28 cellular contexts compared by ENCODE assay signal in genomic region chr17:63455417-63455816, GRCh38. TPM values are rescaled to one million over a fixed set of nuclear protein-coding genes. Genes with fewer than 3 reads are reported as not detected.
DNase-seq lines count a peak whose midpoint lies in the region; ATAC-seq, FAIRE-seq and TF ChIP-seq lines count a peak whose summit lies in the region.
"Had no signal": no experiment of that assay in that cellular context is flagged by ENCODE, and none has a peak within 500 bp of the region (broad histone marks: within the 10 kb centered on the region; RNA-seq: fewer than 3 reads in every experiment).

No MANE protein-coding gene starts in this region.

- H3K9me3 ChIP-seq in hepatocyte (ENCODE audit: low read depth) (no peaks in the 10 kb centered on the region), small intestine (ENCODE audit: control insufficient read depth, low read depth) (no peaks in the 10 kb centered on the region)
- H3K9me3 ChIP-seq: upper lobe of left lung had no signal

- peak; percentile 56 for ATAC-seq in SK-N-SH treated with all-trans-retinoic acid at 6 μM for 48 hours
- no peak for ATAC-seq in GM18861 (IDR thresholded peaks at IDR 0.05; ENCODE audit: unreplicated experiment)
- ATAC-seq: activated CD4-positive, CD25-positive, alpha-beta regulatory T cell treated with anti-CD3 and anti-CD28 coated beads, Interleukin-2, amount 50 U/mL, for 24 hours; activated naive CD4-positive, alpha-beta T cell treated with anti-CD3 and anti-CD28 coated beads, Interleukin-2, amount 50 U/mL, for 72 hours; left lobe of liver; naive thymus-derived CD4-positive, alpha-beta T cell had no signal

- no peak overlapping the region for H3K4me2 ChIP-seq in hepatocyte

- no peaks in the 10 kb centered on the region for H3K4me1 Mint-ChIP-seq in activated T-helper 1 cell treated with anti-CD3 and anti-CD28 coated beads, Interleukin-12 subunit alpha, Interleukin-12 subunit beta, Interleukin-2, Interleukin-4 antibody, amounts not matched to agents 30 ng/mL and 10 ng/mL and 1 ng/mL, durations not matched to agents 14 hours and 24 hours and 36 hours (ENCODE audit: low read depth)
- H3K4me1 Mint-ChIP-seq: immature natural killer cell had no signal

- WGBS in hepatocyte (ENCODE audit: low lambda C conversion rate, missing lambda C conversion rate), result 45% methylated on average over 4 of the region's 4 CpGs
- 15 to 37% (median 31%) methylated on average over 4 of the region's 4 CpGs for WGBS in small intestine, 3 donors

- H3K9me2 ChIP-seq in hepatocyte (replicated peaks; ENCODE audit: insufficient read depth), result no peaks in the 10 kb centered on the region

- H3K27me3 Mint-ChIP-seq in activated T-helper 1 cell treated with anti-CD3 and anti-CD28 coated beads, Interleukin-12 subunit alpha, Interleukin-12 subunit beta, Interleukin-2, Interleukin-4 antibody, amounts not matched to agents 30 ng/mL and 10 ng/mL and 1 ng/mL, durations not matched to agents 14 hours and 24 hours and 36 hours (ENCODE audit: insufficient read depth), result peaks cover 23% of the 10 kb centered on the region

- no peaks in the 10 kb centered on the region for H3K9me3 Mint-ChIP-seq in activated T-helper 1 cell treated with anti-CD3 and anti-CD28 coated beads, Interleukin-12 subunit alpha, Interleukin-12 subunit beta, Interleukin-2, Interleukin-4 antibody, amounts not matched to agents 30 ng/mL and 10 ng/mL and 1 ng/mL, durations not matched to agents 14 hours and 24 hours and 36 hours
- H3K9me3 Mint-ChIP-seq: activated CD4-positive, alpha-beta memory T cell treated with anti-CD3 and anti-CD28 coated beads, Interleukin-2, amount 10 ng/mL, durations not matched to agents 7 days and 5 days; activated naive CD4-positive, alpha-beta T cell treated with anti-CD3 and anti-CD28 coated beads, Interleukin-2, amount 50 U/mL, for 72 hours; activated T-helper 2 cell treated with anti-CD3 and anti-CD28 coated beads, Interferon-gamma antibody, Interleukin-2, Interleukin-4, amounts not matched to agents 10 μg/mL and 5 μg/mL and 100 μg/mL, durations not matched to agents 14 hours and 24 hours and 36 hours; immature natural killer cell had no signal

- FAIRE-seq in small intestine (lab: Jason Lieb, UNC), result no peak
- FAIRE-seq: GM12891, TTC549 had no signal

- no peaks in the 10 kb centered on the region for H3K36me3 ChIP-seq in hepatocyte (replicated peaks; ENCODE audit: insufficient read depth, low read depth)
- H3K36me3 ChIP-seq in small intestine (ENCODE audit: control insufficient read depth in 2 of 2, insufficient read depth in 2 of 2, low read length in 2 of 2), result no peaks in the 10 kb centered on the region
- H3K36me3 ChIP-seq: cardiac muscle cell, upper lobe of left lung had no signal

- H3K27ac ChIP-seq in hepatocyte (peak overlapping the region; percentile 61), small intestine (ENCODE audit: low read depth in 1 of 2, low read length in 1 of 2) (no peak overlapping the region)
- H3K27ac ChIP-seq: cardiac muscle cell, coronary artery, GM23248 had no signal

- DNase-seq in GM03348 (ENCODE audit: low spot score), result peak; percentile 34
- peak; percentile 68 for DNase-seq in hepatocyte (ENCODE audit: low spot score)
- DNase-seq in small intestine, result peak; percentile 95
- DNase-seq in activated T-helper 1 cell treated with anti-CD3 and anti-CD28 coated beads, Interleukin-12 subunit alpha, Interleukin-12 subunit beta, Interleukin-2, Interleukin-4 antibody, amounts not matched to agents 30 ng/mL and 10 ng/mL and 1 ng/mL, durations not matched to agents 14 hours and 24 hours and 36 hours (ENCODE audit: low spot score), result no peak
- no peak for DNase-seq in NCI-H1930 (lab: John Stamatoyannopoulos, UW)
- DNase-seq: activated CD4-positive, alpha-beta memory T cell treated with anti-CD3 and anti-CD28 coated beads, Interleukin-2, amount 10 ng/mL, durations not matched to agents 7 days and 5 days; C1 segment of cervical spinal cord; GM23248; hypothalamus; immature natural killer cell; naive thymus-derived CD4-positive, alpha-beta T cell; NCI-H1105; NCI-H2029; NCI-H526; occipital lobe; stimulated activated CD4-positive, alpha-beta T cell treated with anti-CD3 and anti-CD28 coated beads, Interleukin-2, amount 100 ng/mL, for 48 hours; T-helper 1 cell had no signal

- H3K79me2 ChIP-seq in hepatocyte, result no peaks in the 10 kb centered on the region

- intact Hi-C loops in activated T-helper 1 cell treated with anti-CD3 and anti-CD28 coated beads, Interleukin-12 subunit alpha, Interleukin-12 subunit beta, Interleukin-2, Interleukin-4 antibody, amounts not matched to agents 30 ng/mL and 10 ng/mL and 1 ng/mL, durations not matched to agents 14 hours and 24 hours and 36 hours (cut with micrococcal nuclease), result no loop called here

- H3K27ac Mint-ChIP-seq in activated T-helper 1 cell treated with anti-CD3 and anti-CD28 coated beads, Interleukin-12 subunit alpha, Interleukin-12 subunit beta, Interleukin-2, Interleukin-4 antibody, amounts not matched to agents 30 ng/mL and 10 ng/mL and 1 ng/mL, durations not matched to agents 14 hours and 24 hours and 36 hours, result no peak overlapping the region
- H3K27ac Mint-ChIP-seq: activated CD4-positive, alpha-beta memory T cell treated with anti-CD3 and anti-CD28 coated beads, Interleukin-2, amount 10 ng/mL, durations not matched to agents 7 days and 5 days; activated naive CD4-positive, alpha-beta T cell treated with anti-CD3 and anti-CD28 coated beads, Interleukin-2, amount 50 U/mL, for 72 hours; activated T-helper 2 cell treated with anti-CD3 and anti-CD28 coated beads, Interferon-gamma antibody, Interleukin-2, Interleukin-4, amounts not matched to agents 10 μg/mL and 5 μg/mL and 100 μg/mL, durations not matched to agents 14 hours and 24 hours and 36 hours had no signal

- H3K4me3 ChIP-seq in hepatocyte, result no peak overlapping the region
- no peak overlapping the region for H3K4me3 ChIP-seq in small intestine (ENCODE audit: low read depth in 1 of 2, low read length in 2 of 2)
- H3K4me3 ChIP-seq: cardiac muscle cell, coronary artery, GM23248, upper lobe of left lung had no signal

- H3K27me3 ChIP-seq in hepatocyte (no peaks in the 10 kb centered on the region), small intestine (ENCODE audit: control insufficient read depth in 2 of 2, insufficient read depth in 2 of 2, low read length in 2 of 2) (no peaks in the 10 kb centered on the region)
- H3K27me3 ChIP-seq: cardiac muscle cell, upper lobe of left lung had no signal

- no peaks in the 10 kb centered on the region for H3K36me3 Mint-ChIP-seq in activated T-helper 1 cell treated with anti-CD3 and anti-CD28 coated beads, Interleukin-12 subunit alpha, Interleukin-12 subunit beta, Interleukin-2, Interleukin-4 antibody, amounts not matched to agents 30 ng/mL and 10 ng/mL and 1 ng/mL, durations not matched to agents 14 hours and 24 hours and 36 hours (ENCODE audit: low read depth)
- H3K36me3 Mint-ChIP-seq: activated naive CD4-positive, alpha-beta T cell treated with anti-CD3 and anti-CD28 coated beads, Interleukin-2, amount 50 U/mL, for 72 hours; immature natural killer cell; naive thymus-derived CD4-positive, alpha-beta T cell had no signal

- H3K4me1 ChIP-seq in hepatocyte (ENCODE audit: insufficient read depth), result peaks cover 16% of the 10 kb centered on the region
- peaks cover 0 to 17% of the 10 kb centered on the region in 2 donors for H3K4me1 ChIP-seq in small intestine (ENCODE audit: control insufficient read depth in 2 of 2, insufficient read depth in 1 of 2, low read depth in 1 of 2, low read length in 1 of 2)

- no peaks in the 10 kb centered on the region for H4K20me1 ChIP-seq in hepatocyte (ENCODE audit: insufficient read depth, poor library complexity, severe bottlenecking)

- no peak overlapping the region for H3K4me3 Mint-ChIP-seq in activated T-helper 1 cell treated with anti-CD3 and anti-CD28 coated beads, Interleukin-12 subunit alpha, Interleukin-12 subunit beta, Interleukin-2, Interleukin-4 antibody, amounts not matched to agents 30 ng/mL and 10 ng/mL and 1 ng/mL, durations not matched to agents 14 hours and 24 hours and 36 hours
- H3K4me3 Mint-ChIP-seq: activated CD4-positive, alpha-beta memory T cell treated with anti-CD3 and anti-CD28 coated beads, Interleukin-2, amount 10 ng/mL, durations not matched to agents 7 days and 5 days; immature natural killer cell; naive thymus-derived CD4-positive, alpha-beta T cell had no signal

- no peak overlapping the region for H2AFZ ChIP-seq in hepatocyte
- H2AFZ ChIP-seq: GM23248 had no signal

- TF ChIP-seq CTCF in hepatocyte (IDR thresholded peaks at IDR 0.05; ENCODE audit: poor library complexity), result no peak

TF ChIP-seq in SK-N-SH treated with all-trans-retinoic acid at 6 μM for 48 hours, 23 proteins besides CTCF, POLR2A, EP300 and RAD21:
- TF ChIP-seq ZNF565 (CRISPR knock-in tag; conservative IDR thresholded peaks at IDR 0.05; ENCODE audit: low read depth), result no peak
- peak; percentile 79; the same call in 1 of the 2 replicates for TF ChIP-seq TCF4 (CRISPR knock-in tag; IDR thresholded peaks at IDR 0.05; ENCODE audit: borderline replicate concordance)

RNA-seq across cellular contexts. Expression of gene CYB561, which starts 9.3 kb away (rescaled TPM):
- 12.9 and 15.1 TPM in 2 replicates for total RNA-seq in hepatocyte
- polyA plus RNA-seq in hepatocyte, result 20.2 and 20.6 TPM in 2 replicates
- 10 to 100 TPM; 18.4 to 60.2 (median 31.8) TPM for polyA plus RNA-seq in small intestine
- total RNA-seq in activated T-helper 1 cell treated with anti-CD3 and anti-CD28 coated beads, Interleukin-12 subunit alpha, Interleukin-12 subunit beta, Interleukin-2, Interleukin-4 antibody, amounts not matched to agents 30 ng/mL and 10 ng/mL and 1 ng/mL, durations not matched to agents 14 hours and 24 hours and 36 hours, result 1.9 and 2.9 TPM in 2 replicates

RNA-seq across cellular contexts. Expression of gene ACE, which starts 21.4 kb away (rescaled TPM):
- 4.2 and 8.0 TPM in 2 replicates for total RNA-seq in hepatocyte
- polyA plus RNA-seq in hepatocyte (7.2 and 9.5 TPM in 2 replicates), small intestine (100 to 1,000 TPM in 2 of 3 donors, 10 to 100 TPM in 1; 49.6 to 216 (median 128) TPM)
- 0.36 and 0.59 TPM in 2 replicates for total RNA-seq in activated T-helper 1 cell treated with anti-CD3 and anti-CD28 coated beads, Interleukin-12 subunit alpha, Interleukin-12 subunit beta, Interleukin-2, Interleukin-4 antibody, amounts not matched to agents 30 ng/mL and 10 ng/mL and 1 ng/mL, durations not matched to agents 14 hours and 24 hours and 36 hours
- total RNA-seq: activated T-helper 2 cell treated with anti-CD3 and anti-CD28 coated beads, Interferon-gamma antibody, Interleukin-2, Interleukin-4, amounts not matched to agents 10 μg/mL and 5 μg/mL and 100 μg/mL, durations not matched to agents 14 hours and 24 hours and 36 hours had no signal
- polyA plus RNA-seq: naive thymus-derived CD4-positive, alpha-beta T cell had no signal

Comparison
In these comparisons a context has a peak if more than half of its experiments do, and no peak if none do; other contexts are left out.
1. DNase-seq: peak in GM03348 (single experiment), hepatocyte (single experiment) and small intestine (single experiment); none in activated T-helper 1 cell treated with anti-CD3 and anti-CD28 coated beads, Interleukin-12 subunit alpha, Interleukin-12 subunit beta, Interleukin-2, Interleukin-4 antibody, amounts not matched to agents 30 ng/mL and 10 ng/mL and 1 ng/mL, durations not matched to agents 14 hours and 24 hours and 36 hours (single experiment) and NCI-H1930 (0 of 2).